13 cellular contexts compared by ENCODE assay signal in the genomic region with DNA sequence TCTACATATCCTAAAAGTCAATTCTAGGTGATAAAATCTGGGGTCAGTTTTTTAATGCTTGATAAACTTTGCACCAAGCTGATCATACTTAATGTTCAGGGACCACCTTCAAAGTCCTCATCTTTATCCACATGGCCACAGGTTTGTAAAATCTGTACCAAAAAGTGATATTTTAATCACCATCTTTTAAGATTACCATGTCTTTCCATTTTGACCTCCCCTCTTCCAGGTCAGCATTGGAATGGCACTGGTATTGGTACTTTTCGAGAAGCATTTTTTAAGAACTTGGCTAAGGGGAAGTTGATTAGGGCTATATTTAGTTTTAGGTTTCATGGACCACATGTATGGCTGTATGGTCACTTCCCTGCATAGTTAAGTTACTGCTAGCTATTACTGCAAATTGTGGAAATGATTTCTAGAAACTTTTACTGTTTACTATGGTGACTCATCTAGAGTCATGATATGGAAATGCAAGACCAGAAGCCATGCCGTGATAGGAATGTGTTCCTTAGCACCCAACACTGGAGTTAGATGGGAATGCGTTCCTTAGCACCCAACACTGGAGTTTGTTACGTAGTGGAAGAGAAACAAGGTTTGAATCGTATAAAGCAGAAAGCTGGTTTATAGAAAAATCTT. TPM values are rescaled to one million over a fixed set of nuclear protein-coding genes. Genes with fewer than 3 reads are reported as not detected.
A peak's percentile ranks its signal among the peaks of the same experiment; 100 is the strongest.
DNase-seq lines count a peak whose midpoint lies in the region; TF ChIP-seq lines count a peak whose summit lies in the region.
"Had no signal": no experiment of that assay in that cellular context is flagged by ENCODE, and none has a peak within 500 bp of the region (broad histone marks: within the 10 kb centered on the region; RNA-seq: fewer than 3 reads in every experiment).

No MANE protein-coding gene starts in this region.

- no peak overlapping the region for H3K27ac ChIP-seq in HEK293 (ENCODE audit: extremely low read depth, low read depth, low read length)
- H3K27ac ChIP-seq in coronary artery = no peak overlapping the region
- H3K27ac ChIP-seq: BLaER1 treated with 17β-estradiol and CSF1 and Interleukin-3, amounts not matched to agents 10 nM and 100 nM had no signal

- H3K36me3 ChIP-seq in HEK293 (ENCODE audit: control insufficient read depth in 2 of 2, insufficient read depth in 1 of 2, low read length in 2 of 2) = no peaks in the 10 kb centered on the region
- H3K36me3 ChIP-seq: BLaER1 treated with 17β-estradiol and CSF1 and Interleukin-3, amounts not matched to agents 10 nM and 100 nM had no signal

- POLR2A ChIA-PET in HEK293 (lab: Yijun Ruan, JAX) = no interaction called here

- H3K9me3 Mint-ChIP-seq in endothelial cell (ENCODE audit: unreplicated experiment) = no peaks in the 10 kb centered on the region
- H3K9me3 Mint-ChIP-seq: brain, IgD-negative memory B cell had no signal

- H3K4me3 ChIP-seq in HEK293 (ENCODE audit: low read depth, low read length) (no peak overlapping the region), foreskin fibroblast (ENCODE audit: low read depth in 1 of 2, low read length in 2 of 2) (no peak overlapping the region), coronary artery (no peak overlapping the region)
- H3K4me3 ChIP-seq: BLaER1 treated with 17β-estradiol and CSF1 and Interleukin-3, amounts not matched to agents 10 nM and 100 nM had no signal

- TF ChIP-seq CTCF in HEK293 (tag by site-specific recombination; IDR thresholded peaks at IDR 0.05) = no peak
- no peak for TF ChIP-seq CTCF in foreskin fibroblast (IDR thresholded peaks at IDR 0.05; ENCODE audit: low read depth, low read length)
- TF ChIP-seq CTCF in coronary artery (IDR thresholded peaks at IDR 0.05) = no peak
- no peak for TF ChIP-seq CTCF in endothelial cell (IDR thresholded peaks at IDR 0.05; ENCODE audit: unreplicated experiment)

- H3K27me3 Mint-ChIP-seq in endothelial cell (ENCODE audit: unreplicated experiment) = peaks cover 1% of the 10 kb centered on the region

- H3K4me1 ChIP-seq in HEK293 (ENCODE audit: control insufficient read depth, insufficient read depth, low read length) = peaks cover 19% of the 10 kb centered on the region

- CTCF ChIA-PET in HEK293 (lab: Yijun Ruan, JAX) = interaction anchor here (0.6 to 3.4 kb wide), 4 partner anchors 14 to 405 kb away, joined by 3 to 11 read pairs (median 6); no protein-coding TSS in a partner anchor

- peaks cover 7% of the 10 kb centered on the region for H3K4me1 Mint-ChIP-seq in endothelial cell (ENCODE audit: unreplicated experiment)
- H3K4me1 Mint-ChIP-seq: IgD-negative memory B cell had no signal

- no peaks in the 10 kb centered on the region for H3K9me3 ChIP-seq in HEK293 (ENCODE audit: control insufficient read depth, insufficient read depth, low read depth, low read length)
- H3K9me3 ChIP-seq: BLaER1 treated with 17β-estradiol and CSF1 and Interleukin-3, amounts not matched to agents 10 nM and 100 nM had no signal

- DNase-seq in A172 (ENCODE audit: low spot score) = peak; percentile 86
- peak; percentile 31 to 63 for DNase-seq in SW 1271 (lab: John Stamatoyannopoulos, UW)
- DNase-seq in foreskin fibroblast = peak; percentile 70 to 84
- DNase-seq in coronary artery (ENCODE audit: low spot score) = no peak
- no peak for DNase-seq in NCI-H774 (lab: John Stamatoyannopoulos, UW)
- no peak for DNase-seq in NCI-H1105 (lab: John Stamatoyannopoulos, UW)
- no peak for DNase-seq in endothelial cell (ENCODE audit: low spot score)
- DNase-seq: NCI-H526, T-helper 9 cell had no signal

- H3K27ac Mint-ChIP-seq in endothelial cell (ENCODE audit: unreplicated experiment) = no peak overlapping the region
- H3K27ac Mint-ChIP-seq: brain, IgD-negative memory B cell had no signal

- no peak overlapping the region for H3K4me3 Mint-ChIP-seq in endothelial cell (ENCODE audit: unreplicated experiment)
- H3K4me3 Mint-ChIP-seq: brain, IgD-negative memory B cell had no signal

- no peaks in the 10 kb centered on the region for H3K36me3 Mint-ChIP-seq in endothelial cell (ENCODE audit: low read depth, unreplicated experiment)
- H3K36me3 Mint-ChIP-seq: brain, IgD-negative memory B cell had no signal

TF ChIP-seq in HEK293, 187 proteins besides CTCF, POLR2A, EP300 and RAD21 (continues in another document):
- TF ChIP-seq, protein P1, sequence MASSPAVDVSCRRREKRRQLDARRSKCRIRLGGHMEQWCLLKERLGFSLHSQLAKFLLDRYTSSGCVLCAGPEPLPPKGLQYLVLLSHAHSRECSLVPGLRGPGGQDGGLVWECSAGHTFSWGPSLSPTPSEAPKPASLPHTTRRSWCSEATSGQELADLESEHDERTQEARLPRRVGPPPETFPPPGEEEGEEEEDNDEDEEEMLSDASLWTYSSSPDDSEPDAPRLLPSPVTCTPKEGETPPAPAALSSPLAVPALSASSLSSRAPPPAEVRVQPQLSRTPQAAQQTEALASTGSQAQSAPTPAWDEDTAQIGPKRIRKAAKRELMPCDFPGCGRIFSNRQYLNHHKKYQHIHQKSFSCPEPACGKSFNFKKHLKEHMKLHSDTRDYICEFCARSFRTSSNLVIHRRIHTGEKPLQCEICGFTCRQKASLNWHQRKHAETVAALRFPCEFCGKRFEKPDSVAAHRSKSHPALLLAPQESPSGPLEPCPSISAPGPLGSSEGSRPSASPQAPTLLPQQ (tag by site-specific recombination; IDR thresholded peaks at IDR 0.05) = no peak
- TF ChIP-seq ZSCAN30 (tag by site-specific recombination; IDR thresholded peaks at IDR 0.05) = no peak
- TF ChIP-seq KLF10 (tag by site-specific recombination; IDR thresholded peaks at IDR 0.05) = no peak
- 0 out of 2 replicates have a peak, but pooled peaks have one; percentile 28 for TF ChIP-seq ZBTB44 (tag by site-specific recombination; IDR thresholded peaks at IDR 0.05)
- no peak for TF ChIP-seq ZBTB6 (tag by site-specific recombination; IDR thresholded peaks at IDR 0.05)
- peak; percentile 55; the same call in 1 of the 2 replicates for TF ChIP-seq BCL6B (tag by site-specific recombination; IDR thresholded peaks at IDR 0.05)
- TF ChIP-seq, protein P2, sequence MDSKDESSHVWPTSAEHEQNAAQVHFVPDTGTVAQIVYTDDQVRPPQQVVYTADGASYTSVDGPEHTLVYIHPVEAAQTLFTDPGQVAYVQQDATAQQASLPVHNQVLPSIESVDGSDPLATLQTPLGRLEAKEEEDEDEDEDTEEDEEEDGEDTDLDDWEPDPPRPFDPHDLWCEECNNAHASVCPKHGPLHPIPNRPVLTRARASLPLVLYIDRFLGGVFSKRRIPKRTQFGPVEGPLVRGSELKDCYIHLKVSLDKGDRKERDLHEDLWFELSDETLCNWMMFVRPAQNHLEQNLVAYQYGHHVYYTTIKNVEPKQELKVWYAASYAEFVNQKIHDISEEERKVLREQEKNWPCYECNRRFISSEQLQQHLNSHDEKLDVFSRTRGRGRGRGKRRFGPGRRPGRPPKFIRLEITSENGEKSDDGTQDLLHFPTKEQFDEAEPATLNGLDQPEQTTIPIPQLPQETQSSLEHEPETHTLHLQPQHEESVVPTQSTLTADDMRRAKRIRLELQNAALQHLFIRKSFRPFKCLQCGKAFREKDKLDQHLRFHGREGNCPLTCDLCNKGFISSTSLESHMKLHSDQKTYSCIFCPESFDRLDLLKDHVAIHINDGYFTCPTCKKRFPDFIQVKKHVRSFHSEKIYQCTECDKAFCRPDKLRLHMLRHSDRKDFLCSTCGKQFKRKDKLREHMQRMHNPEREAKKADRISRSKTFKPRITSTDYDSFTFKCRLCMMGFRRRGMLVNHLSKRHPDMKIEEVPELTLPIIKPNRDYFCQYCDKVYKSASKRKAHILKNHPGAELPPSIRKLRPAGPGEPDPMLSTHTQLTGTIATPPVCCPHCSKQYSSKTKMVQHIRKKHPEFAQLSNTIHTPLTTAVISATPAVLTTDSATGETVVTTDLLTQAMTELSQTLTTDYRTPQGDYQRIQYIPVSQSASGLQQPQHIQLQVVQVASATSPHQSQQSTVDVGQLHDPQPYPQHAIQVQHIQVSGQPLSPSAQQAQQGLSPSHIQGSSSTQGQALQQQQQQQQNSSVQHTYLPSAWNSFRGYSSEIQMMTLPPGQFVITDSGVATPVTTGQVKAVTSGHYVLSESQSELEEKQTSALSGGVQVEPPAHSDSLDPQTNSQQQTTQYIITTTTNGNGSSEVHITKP (tag by site-specific recombination; IDR thresholded peaks at IDR 0.05) = peak; percentile 60; the same call in 1 of the 2 replicates

RNA-seq across cellular contexts. Expression of gene ABLIM1, which starts 50.8 kb away (rescaled TPM):
- total RNA-seq in A172 (2014; rRNA removed; shearing (Covaris generic)) = 1.8 and 2.3 TPM in 2 replicates
- total RNA-seq in endothelial cell (ENCODE audit: unreplicated experiment) = 55.9 TPM

Comparison
In these comparisons a context has a peak if more than half of its experiments do, and no peak if none do; other contexts are left out.
1. DNase-seq: peak in A172 (single experiment), SW 1271 (2 of 2) and foreskin fibroblast (2 of 2); none in coronary artery (single experiment), NCI-H774 (single experiment), NCI-H1105 (single experiment) and endothelial cell (single experiment).
2. RNA of gene ABLIM1, which starts 50.8 kb away (total RNA-seq): 55.9 TPM in endothelial cell (single experiment); 1.8 to 2.3 TPM in A172; every median in the first group is over 10 times any median in the second.